Comparison of ENCODE assay signal across 14 cellular contexts in the genomic region with DNA sequence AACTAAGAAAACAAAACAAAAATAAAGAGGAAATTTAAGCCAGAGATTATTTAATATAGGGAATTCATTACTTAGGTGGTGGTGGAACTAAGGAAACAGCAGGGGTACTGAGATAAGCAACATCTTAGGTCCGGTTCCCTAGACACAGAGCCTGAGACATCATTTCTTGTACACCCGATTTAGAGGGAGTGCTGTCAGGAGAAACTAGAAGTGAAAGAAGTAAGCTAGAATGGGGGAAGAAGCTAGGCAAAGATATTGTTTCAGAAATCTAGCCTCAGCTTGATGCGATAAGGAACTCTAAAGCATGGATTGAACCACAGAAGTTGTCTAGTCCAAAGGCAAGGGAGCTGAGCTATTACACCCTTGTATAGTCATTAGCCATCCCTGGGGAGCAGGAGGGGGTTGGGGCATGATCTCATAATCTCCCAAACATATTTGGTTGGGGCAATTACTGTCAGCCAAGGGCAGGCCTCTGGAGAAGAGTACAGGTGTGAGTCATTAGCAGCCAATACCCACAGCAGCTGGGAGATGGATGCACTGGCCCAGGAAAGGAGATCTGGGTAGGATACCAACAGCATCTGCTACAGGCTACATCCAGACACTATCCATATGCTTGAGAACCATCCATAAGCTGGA.
DNase-seq lines count a peak whose midpoint lies in the region; ATAC-seq lines count a peak whose summit lies in the region.
"Had no signal": no experiment of that assay in that cellular context is flagged by ENCODE, and none has a peak within 500 bp of the region (broad histone marks: within the 10 kb centered on the region; RNA-seq: fewer than 3 reads in every experiment).

No MANE protein-coding gene starts in this region.

- DNase-seq in Daoy (ENCODE audit: low read depth) (peak; percentile 17), HT1080 (ENCODE audit: low read depth) (peak; percentile 26), RPMI7951 (ENCODE audit: low read depth) (peak; percentile 29), glomerular visceral epithelial cell (ENCODE audit: extremely low spot score) (peak; percentile 41), medulla oblongata (ENCODE audit: extremely low spot score) (no peak), UCSD-AML1 (lab: John Stamatoyannopoulos, UW; ENCODE audit: unreplicated experiment) (no peak)
- DNase-seq in T-helper 2 cell treated with Interferon-gamma antibody and Interleukin-4, amounts not matched to agents 5 μg/mL and 100 μg/mL, for 36 hours (ENCODE audit: low spot score), result no peak
- DNase-seq: activated CD8-positive, alpha-beta memory T cell treated with anti-CD3 and anti-CD28 coated beads, Interleukin-2, amount 10 ng/mL, durations not matched to agents 7 days and 5 days; CD4-positive, CD25-positive, alpha-beta regulatory T cell; central memory CD4-positive, alpha-beta T cell; NCI-H2029 treated with DMSO at 0.1 percent for 48 hours had no signal

- H3K4me3 Mint-ChIP-seq in T-helper 2 cell treated with Interferon-gamma antibody and Interleukin-4, amounts not matched to agents 5 μg/mL and 100 μg/mL, for 36 hours, result no peak overlapping the region
- H3K4me3 Mint-ChIP-seq: activated CD8-positive, alpha-beta memory T cell treated with anti-CD3 and anti-CD28 coated beads, Interleukin-2, amount 10 ng/mL, durations not matched to agents 7 days and 5 days; CD4-positive, CD25-positive, alpha-beta regulatory T cell; IgD-negative memory B cell had no signal

- H3K9me3 Mint-ChIP-seq in T-helper 2 cell treated with Interferon-gamma antibody and Interleukin-4, amounts not matched to agents 5 μg/mL and 100 μg/mL, for 36 hours, result no peaks in the 10 kb centered on the region
- H3K9me3 Mint-ChIP-seq: activated naive CD4-positive, alpha-beta T cell treated with anti-CD3 and anti-CD28 coated beads, Interleukin-2, amount 50 U/mL, for 72 hours had no signal

- no peaks in the 10 kb centered on the region for H3K36me3 Mint-ChIP-seq in T-helper 2 cell treated with Interferon-gamma antibody and Interleukin-4, amounts not matched to agents 5 μg/mL and 100 μg/mL, for 36 hours (ENCODE audit: low read depth)
- H3K36me3 Mint-ChIP-seq: activated CD8-positive, alpha-beta memory T cell treated with anti-CD3 and anti-CD28 coated beads, Interleukin-2, amount 10 ng/mL, durations not matched to agents 7 days and 5 days had no signal

- no peaks in the 10 kb centered on the region for H3K27me3 Mint-ChIP-seq in T-helper 2 cell treated with Interferon-gamma antibody and Interleukin-4, amounts not matched to agents 5 μg/mL and 100 μg/mL, for 36 hours (ENCODE audit: low read depth)
- H3K27me3 Mint-ChIP-seq: activated CD8-positive, alpha-beta memory T cell treated with anti-CD3 and anti-CD28 coated beads, Interleukin-2, amount 10 ng/mL, durations not matched to agents 7 days and 5 days; CD4-positive, CD25-positive, alpha-beta regulatory T cell; IgD-negative memory B cell had no signal

- no peaks in the 10 kb centered on the region for H3K4me1 Mint-ChIP-seq in T-helper 2 cell treated with Interferon-gamma antibody and Interleukin-4, amounts not matched to agents 5 μg/mL and 100 μg/mL, for 36 hours (ENCODE audit: low read depth)
- H3K4me1 Mint-ChIP-seq: activated CD8-positive, alpha-beta memory T cell treated with anti-CD3 and anti-CD28 coated beads, Interleukin-2, amount 10 ng/mL, durations not matched to agents 7 days and 5 days had no signal

- H3K27ac Mint-ChIP-seq in T-helper 2 cell treated with Interferon-gamma antibody and Interleukin-4, amounts not matched to agents 5 μg/mL and 100 μg/mL, for 36 hours, result no peak overlapping the region
- H3K27ac Mint-ChIP-seq: activated CD8-positive, alpha-beta memory T cell treated with anti-CD3 and anti-CD28 coated beads, Interleukin-2, amount 10 ng/mL, durations not matched to agents 7 days and 5 days; activated naive CD4-positive, alpha-beta T cell treated with anti-CD3 and anti-CD28 coated beads, Interleukin-2, amount 50 U/mL, for 72 hours; CD4-positive, CD25-positive, alpha-beta regulatory T cell; IgD-negative memory B cell had no signal

- no peak for ATAC-seq in GM21723 (IDR thresholded peaks at IDR 0.05; ENCODE audit: unreplicated experiment)
- ATAC-seq: activated CD8-positive, alpha-beta memory T cell treated with anti-CD3 and anti-CD28 coated beads, Interleukin-2, amount 10 ng/mL, durations not matched to agents 7 days and 5 days; activated naive CD4-positive, alpha-beta T cell treated with anti-CD3 and anti-CD28 coated beads, Interleukin-2, amount 50 U/mL, for 72 hours had no signal

Comparison
In these comparisons a context has a peak if more than half of its experiments do, and no peak if none do; other contexts are left out.
1. DNase-seq: peak in Daoy (single experiment), HT1080 (single experiment), RPMI7951 (single experiment) and glomerular visceral epithelial cell (single experiment); none in medulla oblongata (single experiment), T-helper 2 cell treated with Interferon-gamma antibody and Interleukin-4, amounts not matched to agents 5 μg/mL and 100 μg/mL, for 36 hours (single experiment) and UCSD-AML1 (single experiment).